Comparison of ENCODE assay signal across 2 cellular contexts in genomic region chr9:106467847-106468163, GRCh38.
TF ChIP-seq lines count a peak whose summit lies in the region.

No MANE protein-coding gene starts in this region.

TF ChIP-seq in GM12891, 5 proteins besides CTCF, POLR2A, EP300 and RAD21 (continued from another document):
- TF ChIP-seq POU2F2 (IDR thresholded peaks at IDR 0.05; ENCODE audit: low read depth, low read length) (no peak), PAX5 (IDR thresholded peaks at IDR 0.05; ENCODE audit: insufficient read depth, low read length, severe bottlenecking) (no peak), POLR2AphosphoS5 (IDR thresholded peaks at IDR 0.05; ENCODE audit: low read depth, low read length) (no peak), SPI1 (IDR thresholded peaks at IDR 0.05; ENCODE audit: low read depth, low read length) (no peak)
TF ChIP-seq in GM12891: peak in this region for 0.

TF ChIP-seq in H1, 55 proteins besides CTCF, POLR2A, EP300 and RAD21:
- no peak for TF ChIP-seq RFX5 (IDR thresholded peaks at IDR 0.05; ENCODE audit: borderline replicate concordance, low read depth, low read length)
- TF ChIP-seq SIN3A (conservative IDR thresholded peaks at IDR 0.05 in 1 of 2, IDR thresholded peaks at IDR 0.05 in 1 of 2; ENCODE audit: low read depth in 1 of 2, low read length in 2 of 2) = no peak
- no peak for TF ChIP-seq SP1 (IDR thresholded peaks at IDR 0.05; ENCODE audit: low read depth, low read length)
- no peak for TF ChIP-seq ATF3 (IDR thresholded peaks at IDR 0.05; ENCODE audit: insufficient read depth, low read depth, low read length)
- no peak for TF ChIP-seq GABPA (IDR thresholded peaks at IDR 0.05; ENCODE audit: borderline replicate concordance, insufficient read depth, low read length)
- TF ChIP-seq CEBPB (IDR thresholded peaks at IDR 0.05; ENCODE audit: low read depth, low read length) = no peak
- TF ChIP-seq SAP30 (IDR thresholded peaks at IDR 0.05; ENCODE audit: insufficient read depth, insufficient replicate concordance, low read length) = no peak
- no peak for TF ChIP-seq CHD7 (IDR thresholded peaks at IDR 0.05; ENCODE audit: insufficient replicate concordance, low read length)
- TF ChIP-seq SP2 (IDR thresholded peaks at IDR 0.05; ENCODE audit: low read length) = no peak
- TF ChIP-seq ZNF274 (IDR thresholded peaks at IDR 0.05; ENCODE audit: borderline replicate concordance, extremely low read depth, low read length) = no peak
- no peak for TF ChIP-seq KDM5A (IDR thresholded peaks at IDR 0.05; ENCODE audit: low read length)
- no peak for TF ChIP-seq JUND (IDR thresholded peaks at IDR 0.05; ENCODE audit: low read length)
- TF ChIP-seq RXRA (IDR thresholded peaks at IDR 0.05; ENCODE audit: insufficient read depth, low read depth, low read length) = no peak
